Comparison of ENCODE assay signal across 31 cellular contexts in genomic region chr2:95040470-95040869, GRCh38. TPM values are rescaled to one million over a fixed set of nuclear protein-coding genes. Genes with fewer than 3 reads are reported as not detected.
DNase-seq lines count a peak whose midpoint lies in the region; ATAC-seq lines count a peak whose summit lies in the region.
"Had no signal": no experiment of that assay in that cellular context is flagged by ENCODE, and none has a peak within 500 bp of the region (broad histone marks: within the 10 kb centered on the region; RNA-seq: fewer than 3 reads in every experiment).

No MANE protein-coding gene starts in this region.

- H3K36me3 Mint-ChIP-seq in T-helper 17 cell (ENCODE audit: low read depth) = peaks cover 9% of the 10 kb centered on the region

- intact Hi-C loops in Right ventricle myocardium inferior (cut with DNase I) (no loop called here), right cardiac atrium (cut with DNase I) (no loop called here)

- DNase-seq in Right ventricle myocardium inferior (ENCODE audit: missing footprints) (peak; percentile 7), right cardiac atrium (no peak), T-helper 17 cell (no peak), KBM-7 (no peak), D341Med (ENCODE audit: low spot score) (no peak)
- DNase-seq: activated CD4-positive, CD25-positive, alpha-beta regulatory T cell treated with anti-CD3 and anti-CD28 coated beads, Interleukin-2, amount 50 U/mL, for 72 hours; activated CD8-positive, alpha-beta memory T cell treated with anti-CD3 and anti-CD28 coated beads, Interleukin-2, amount 10 ng/mL, durations not matched to agents 7 days and 5 days; activated naive CD4-positive, alpha-beta T cell treated with anti-CD3 and anti-CD28 coated beads for 36 hours; activated T-cell treated with anti-CD3 and anti-CD28 coated beads, Interleukin-2, amount 50 U/mL, for 48 hours; Calu3; DMS79 treated with DMSO at 0.1 percent for 48 hours; GF-D8; Karpas-422; NCI-H1417 treated with DMSO at 0.1 percent for 48 hours; NCI-H2029 treated with DMSO at 0.1 percent for 48 hours; NCI-H524 treated with DMSO at 0.1 percent for 48 hours; NK-92 treated with Interleukin-12 subunit alpha and Interleukin-12 subunit beta, amount 100 ng/mL, for 24 hours; PC-3; SK-N-SH; stimulated activated naive B cell treated with anti-CD40 and anti-IgM and Interleukin-4, amounts not matched to agents 10 μg/mL and 1 μg/mL and 100 μg/mL, for 72 hours had no signal

- WGBS in right cardiac atrium = 55% methylated on average over 5 of the region's 5 CpGs

- H3K27ac Mint-ChIP-seq in T-helper 17 cell = peak overlapping the region; percentile 90
- H3K27ac Mint-ChIP-seq: activated naive CD4-positive, alpha-beta T cell treated with anti-CD3 and anti-CD28 coated beads for 36 hours; stimulated activated naive B cell treated with anti-CD40 and anti-IgM and Interleukin-4, amounts not matched to agents 10 μg/mL and 1 μg/mL and 100 μg/mL, for 72 hours had no signal

- in situ Hi-C loops in KBM-7 (cut with MboI; ENCODE audit: low pct_unique_long_range_greater_than_20kb, low sequenced_read_pairs) = no loop called here

- H3K27ac ChIP-seq in right cardiac atrium (ENCODE audit: low read length) (no peak overlapping the region), layer of hippocampus (ENCODE audit: low read depth, low read length) (peak overlapping the region; percentile 8), temporal lobe (ENCODE audit: low read depth, low read length) (peak overlapping the region; percentile 45)
- H3K27ac ChIP-seq: BLaER1 treated with 17β-estradiol and CSF1 and Interleukin-3, amounts not matched to agents 10 nM and 100 nM; HL-60; suprapubic skin had no signal

- H3K4me3 Mint-ChIP-seq in T-helper 17 cell = no peak overlapping the region
- H3K4me3 Mint-ChIP-seq: activated CD8-positive, alpha-beta memory T cell treated with anti-CD3 and anti-CD28 coated beads, Interleukin-2, amount 10 ng/mL, durations not matched to agents 7 days and 5 days; activated naive CD4-positive, alpha-beta T cell treated with anti-CD3 and anti-CD28 coated beads for 36 hours; nephron; stimulated activated naive B cell treated with anti-CD40 and anti-IgM and Interleukin-4, amounts not matched to agents 10 μg/mL and 1 μg/mL and 100 μg/mL, for 72 hours had no signal

- ATAC-seq in Right ventricle myocardium inferior = no peak
- no peak for ATAC-seq in right cardiac atrium
- ATAC-seq in T-helper 17 cell = no peak
- no peak for ATAC-seq in HG03135 (IDR thresholded peaks at IDR 0.05; ENCODE audit: unreplicated experiment)
- ATAC-seq: activated CD8-positive, alpha-beta memory T cell treated with anti-CD3 and anti-CD28 coated beads, Interleukin-2, amount 10 ng/mL, durations not matched to agents 7 days and 5 days; gastroesophageal sphincter; PC-3 had no signal

- H3K27me3 ChIP-seq in right cardiac atrium (ENCODE audit: control insufficient read depth, insufficient read depth) (no peaks in the 10 kb centered on the region), layer of hippocampus (ENCODE audit: control insufficient read depth, insufficient read depth, low read length) (no peaks in the 10 kb centered on the region)
- H3K27me3 ChIP-seq: BLaER1 treated with 17β-estradiol and CSF1 and Interleukin-3, amounts not matched to agents 10 nM and 100 nM; gastroesophageal sphincter had no signal

- peaks cover 14% of the 10 kb centered on the region for H3K4me1 ChIP-seq in right cardiac atrium (ENCODE audit: control insufficient read depth, insufficient read depth, low read length)
- H3K4me1 ChIP-seq: BLaER1 treated with 17β-estradiol and CSF1 and Interleukin-3, amounts not matched to agents 10 nM and 100 nM had no signal

- no peaks in the 10 kb centered on the region for H3K27me3 Mint-ChIP-seq in T-helper 17 cell
- H3K27me3 Mint-ChIP-seq: activated CD8-positive, alpha-beta memory T cell treated with anti-CD3 and anti-CD28 coated beads, Interleukin-2, amount 10 ng/mL, durations not matched to agents 7 days and 5 days had no signal

- H3K9me3 ChIP-seq in right cardiac atrium (ENCODE audit: control insufficient read depth, low read length) (no peaks in the 10 kb centered on the region), T-helper 17 cell (ENCODE audit: control insufficient read depth, low read length, poor library complexity, severe bottlenecking) (peaks cover 3% of the 10 kb centered on the region)
- H3K9me3 ChIP-seq: gastroesophageal sphincter, SK-N-SH, suprapubic skin had no signal

- H3K4me1 Mint-ChIP-seq in T-helper 17 cell = peaks cover 66% of the 10 kb centered on the region
- H3K4me1 Mint-ChIP-seq: stimulated activated naive B cell treated with anti-CD40 and anti-IgM and Interleukin-4, amounts not matched to agents 10 μg/mL and 1 μg/mL and 100 μg/mL, for 72 hours had no signal

- no peak overlapping the region for H3K4me3 ChIP-seq in right cardiac atrium (ENCODE audit: low read length)
- H3K4me3 ChIP-seq: BLaER1 treated with 17β-estradiol and CSF1 and Interleukin-3, amounts not matched to agents 10 nM and 100 nM; gastroesophageal sphincter; skin epidermis; suprapubic skin had no signal

RNA-seq across cellular contexts. Expression of gene MAL, which starts 15.0 kb away (rescaled TPM):
- 8.7 TPM for total RNA-seq in Right ventricle myocardium inferior
- total RNA-seq in right cardiac atrium = 10 to 100 TPM in 1 of 4 donors, 1 to 10 TPM in 3; 4.5 to 15.5 (median 9.2) TPM
- 14.6 TPM for polyA plus RNA-seq in right cardiac atrium
- total RNA-seq in T-helper 17 cell = 100 to 1,000 TPM; 127 to 159 TPM
- not detected for total RNA-seq in temporal lobe
- total RNA-seq: Calu3, chondrocyte, H1 had no signal
- polyA plus RNA-seq: H1, SK-N-SH had no signal

Comparison
In these comparisons a context has a peak if more than half of its experiments do, and no peak if none do; other contexts are left out.
1. RNA of gene MAL, which starts 15.0 kb away (total RNA-seq): 127 to 159 TPM in T-helper 17 cell; 4.5 to 15.5 TPM in right cardiac atrium, 8.7 TPM in Right ventricle myocardium inferior (single experiment) and not detected in temporal lobe (single experiment); every median in the first group is over 4 times any median in the second.